Comparison of ENCODE assay signal across 9 cellular contexts in the genomic region with DNA sequence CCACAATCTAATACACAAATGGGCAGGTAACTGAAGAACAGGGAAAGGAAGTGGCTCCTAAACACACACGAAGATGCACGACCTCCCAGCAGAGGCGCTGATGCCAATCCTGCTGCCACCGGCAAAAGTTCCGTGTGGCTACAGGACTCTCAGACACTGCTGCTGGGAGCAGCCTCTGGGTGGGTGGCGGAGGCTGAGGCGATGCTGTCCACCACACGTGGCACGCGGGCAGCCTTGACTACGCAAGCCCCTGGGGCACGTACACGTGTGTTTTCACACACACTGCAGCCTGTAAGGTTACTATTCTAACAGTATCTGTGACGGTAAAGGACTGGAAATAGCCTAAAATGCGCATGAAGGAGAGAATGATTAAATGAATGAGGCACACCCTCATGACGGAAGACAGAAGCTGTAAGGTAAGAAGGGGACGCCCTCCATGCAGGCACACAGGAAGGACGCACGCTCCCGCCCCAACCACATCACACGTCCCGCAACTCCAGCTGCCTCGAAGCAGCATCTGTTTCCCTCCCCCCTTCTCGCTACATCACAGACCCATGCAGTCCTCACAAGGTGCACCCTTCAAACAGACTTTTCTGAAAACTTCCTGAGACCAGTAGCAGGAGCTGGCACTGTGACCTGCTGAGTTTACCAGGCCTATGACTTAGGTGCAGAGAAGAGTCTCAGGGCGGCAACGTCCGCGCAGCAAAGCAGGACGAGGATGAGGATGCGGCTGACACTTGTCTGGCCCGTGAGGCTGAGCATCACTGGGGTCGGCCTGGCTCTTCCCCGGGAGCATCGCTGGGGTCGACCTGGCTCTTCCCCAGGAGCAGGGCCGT. TPM values are rescaled to one million over a fixed set of nuclear protein-coding genes. Genes with fewer than 3 reads are reported as not detected.
DNase-seq lines count a peak whose midpoint lies in the region; ATAC-seq and TF ChIP-seq lines count a peak whose summit lies in the region.
"Had no signal": no experiment of that assay in that cellular context is flagged by ENCODE, and none has a peak within 500 bp of the region (broad histone marks: within the 10 kb centered on the region; RNA-seq: fewer than 3 reads in every experiment).

No MANE protein-coding gene starts in this region.

- no peaks in the 10 kb centered on the region for H3K79me2 ChIP-seq in smooth muscle cell (ENCODE audit: low read depth)
- H3K79me2 ChIP-seq: hepatocyte had no signal

- no peak overlapping the region for H2AFZ ChIP-seq in smooth muscle cell (ENCODE audit: low read depth)
- H2AFZ ChIP-seq: hepatocyte had no signal

- no peak for TF ChIP-seq CTCF in smooth muscle cell (IDR thresholded peaks at IDR 0.05; ENCODE audit: borderline replicate concordance, insufficient read depth, poor library complexity, severe bottlenecking)

- peaks cover 7% of the 10 kb centered on the region for H3F3A ChIP-seq in smooth muscle cell (ENCODE audit: low read depth)

- peak overlapping the region; percentile 16 for H3K4me3 ChIP-seq in CD8-positive, alpha-beta memory T cell (ENCODE audit: low read length)
- H3K4me3 ChIP-seq in smooth muscle cell, result no peak overlapping the region
- H3K4me3 ChIP-seq: hepatocyte had no signal

- H3K4me2 ChIP-seq in smooth muscle cell, result no peak overlapping the region
- H3K4me2 ChIP-seq: hepatocyte had no signal

- H3K27me3 ChIP-seq in CD8-positive, alpha-beta memory T cell (ENCODE audit: insufficient read depth, low read length, poor library complexity, severe bottlenecking), result no peaks in the 10 kb centered on the region
- no peaks in the 10 kb centered on the region for H3K27me3 ChIP-seq in smooth muscle cell (ENCODE audit: low read depth)
- H3K27me3 ChIP-seq: hepatocyte had no signal

- H3K27ac ChIP-seq in CD8-positive, alpha-beta memory T cell (ENCODE audit: low read depth, low read length), result peak overlapping the region; percentile 63
- H3K27ac ChIP-seq in smooth muscle cell (ENCODE audit: low read depth), result no peak overlapping the region
- H3K27ac ChIP-seq: hepatocyte had no signal

- POLR2A ChIA-PET in CD8-positive, alpha-beta memory T cell (lab: Charles Lee), result interaction anchor here (0.6 to 1.3 kb wide), 10 partner anchors 11 to 104 kb away, joined by 3 to 8 read pairs (median 3); a partner anchor contains a TSS
- POLR2A ChIA-PET in activated CD4-positive, alpha-beta memory T cell treated with anti-CD3 and anti-CD28 coated beads, Interleukin-2, amount 10 ng/mL, durations not matched to agents 7 days and 5 days (lab: Charles Lee), result interaction anchor here (0.9 to 3.4 kb wide), 10 partner anchors 9 to 96 kb away, joined by 3 to 21 read pairs (median 6); a partner anchor contains a TSS

- peak; percentile 74 to 96 (median 93) for DNase-seq in CD8-positive, alpha-beta memory T cell
- DNase-seq in activated CD4-positive, alpha-beta memory T cell treated with anti-CD3 and anti-CD28 coated beads, Interleukin-2, amount 10 ng/mL, durations not matched to agents 7 days and 5 days, result peak; percentile 80
- peak; percentile 49 to 75 for DNase-seq in stimulated activated CD4-positive, alpha-beta T cell treated with anti-CD3 and anti-CD28 coated beads, Interleukin-4, amount 100 ng/mL, for 4 hours
- no peak for DNase-seq in epidermal melanocyte (ENCODE audit: insufficient read length, low spot score)
- DNase-seq in smooth muscle cell (lab: John Stamatoyannopoulos, UW; ENCODE audit: unreplicated experiment), result no peak
- no peak for DNase-seq in medulla oblongata (ENCODE audit: extremely low spot score)

- peak overlapping the region; percentile 3 to 87 (median 80) for H3K4me3 Mint-ChIP-seq in CD8-positive, alpha-beta memory T cell
- H3K4me3 Mint-ChIP-seq in activated CD4-positive, alpha-beta memory T cell treated with anti-CD3 and anti-CD28 coated beads, Interleukin-2, amount 10 ng/mL, durations not matched to agents 7 days and 5 days, result peak overlapping the region; percentile 61
- H3K4me3 Mint-ChIP-seq in activated naive CD8-positive, alpha-beta T cell, result peak overlapping the region; percentile 79

- H3K9me3 ChIP-seq in CD8-positive, alpha-beta memory T cell (ENCODE audit: low read length), result no peaks in the 10 kb centered on the region
- no peaks in the 10 kb centered on the region for H3K9me3 ChIP-seq in smooth muscle cell (replicated peaks; ENCODE audit: low read depth)

- H3K9ac ChIP-seq in smooth muscle cell (ENCODE audit: low read depth), result no peak overlapping the region

- no peaks in the 10 kb centered on the region for H3K36me3 ChIP-seq in CD8-positive, alpha-beta memory T cell (ENCODE audit: insufficient read depth, low read length)
- no peaks in the 10 kb centered on the region for H3K36me3 ChIP-seq in smooth muscle cell (ENCODE audit: low read depth)

- H3K27ac Mint-ChIP-seq in CD8-positive, alpha-beta memory T cell, result peak overlapping the region; percentile 87 to 99 (median 98)
- H3K27ac Mint-ChIP-seq in activated CD4-positive, alpha-beta memory T cell treated with anti-CD3 and anti-CD28 coated beads, Interleukin-2, amount 10 ng/mL, durations not matched to agents 7 days and 5 days, result peak overlapping the region; percentile 95
- peak overlapping the region; percentile 88 for H3K27ac Mint-ChIP-seq in activated naive CD8-positive, alpha-beta T cell

- CTCF ChIA-PET in CD8-positive, alpha-beta memory T cell (lab: Charles Lee), result interaction anchor here (0.7 to 2.7 kb wide), 10 partner anchors 8 to 96 kb away, joined by 3 to 16 read pairs (median 4); a partner anchor contains a TSS
- CTCF ChIA-PET in activated CD4-positive, alpha-beta memory T cell treated with anti-CD3 and anti-CD28 coated beads, Interleukin-2, amount 10 ng/mL, durations not matched to agents 7 days and 5 days (lab: Charles Lee), result interaction anchor here (0.6 to 1.6 kb wide), 9 partner anchors 9 to 96 kb away, joined by 3 to 13 read pairs (median 4); a partner anchor contains a TSS

- H3K27me3 Mint-ChIP-seq in CD8-positive, alpha-beta memory T cell, result peaks cover 0 to 1% of the 10 kb centered on the region in 2 donors
- H3K27me3 Mint-ChIP-seq in activated CD4-positive, alpha-beta memory T cell treated with anti-CD3 and anti-CD28 coated beads, Interleukin-2, amount 10 ng/mL, durations not matched to agents 7 days and 5 days, result no peaks in the 10 kb centered on the region
- no peaks in the 10 kb centered on the region for H3K27me3 Mint-ChIP-seq in activated naive CD8-positive, alpha-beta T cell

- peaks cover 35 to 59% (median 49%) of the 10 kb centered on the region in 3 donors for H3K4me1 Mint-ChIP-seq in CD8-positive, alpha-beta memory T cell
- H3K4me1 Mint-ChIP-seq in activated CD4-positive, alpha-beta memory T cell treated with anti-CD3 and anti-CD28 coated beads, Interleukin-2, amount 10 ng/mL, durations not matched to agents 7 days and 5 days, result peaks cover 33% of the 10 kb centered on the region
- peaks cover 66% of the 10 kb centered on the region for H3K4me1 Mint-ChIP-seq in activated naive CD8-positive, alpha-beta T cell (ENCODE audit: low read depth)

- WGBS in smooth muscle cell (ENCODE audit: low lambda C conversion rate), result 89% methylated on average over 34 of the region's 36 CpGs

- peaks cover 10% of the 10 kb centered on the region for H4K20me1 ChIP-seq in smooth muscle cell (ENCODE audit: low read depth)

- peaks cover 79% of the 10 kb centered on the region for H3K4me1 ChIP-seq in CD8-positive, alpha-beta memory T cell (ENCODE audit: insufficient read depth, low read length)
- no peaks in the 10 kb centered on the region for H3K4me1 ChIP-seq in smooth muscle cell (ENCODE audit: low read depth)

- H3K36me3 Mint-ChIP-seq in CD8-positive, alpha-beta memory T cell, result peaks cover 0 to 5% (median 4%) of the 10 kb centered on the region in 3 donors
- no peaks in the 10 kb centered on the region for H3K36me3 Mint-ChIP-seq in activated CD4-positive, alpha-beta memory T cell treated with anti-CD3 and anti-CD28 coated beads, Interleukin-2, amount 10 ng/mL, durations not matched to agents 7 days and 5 days (ENCODE audit: low read depth)
- peaks cover 2% of the 10 kb centered on the region for H3K36me3 Mint-ChIP-seq in activated naive CD8-positive, alpha-beta T cell

- no peaks in the 10 kb centered on the region for H3K9me3 Mint-ChIP-seq in CD8-positive, alpha-beta memory T cell
- H3K9me3 Mint-ChIP-seq in activated CD4-positive, alpha-beta memory T cell treated with anti-CD3 and anti-CD28 coated beads, Interleukin-2, amount 10 ng/mL, durations not matched to agents 7 days and 5 days, result no peaks in the 10 kb centered on the region
- H3K9me3 Mint-ChIP-seq in activated naive CD8-positive, alpha-beta T cell (ENCODE audit: low read depth), result no peaks in the 10 kb centered on the region

- no peak for ATAC-seq in GM18520 (IDR thresholded peaks at IDR 0.05; ENCODE audit: unreplicated experiment)

RNA-seq across cellular contexts. Expression of a gene that starts 28.7 kb away (rescaled TPM):
- 100 to 1,000 TPM; 251 to 259 TPM for total RNA-seq in CD8-positive, alpha-beta memory T cell
- polyA plus RNA-seq in CD8-positive, alpha-beta memory T cell, result 2.7 TPM
- 100 to 1,000 TPM; 181 to 191 TPM for total RNA-seq in activated CD4-positive, alpha-beta memory T cell treated with anti-CD3 and anti-CD28 coated beads, Interleukin-2, amount 10 ng/mL, durations not matched to agents 7 days and 5 days
- total RNA-seq in smooth muscle cell, result 46.6 and 49.4 TPM in 2 replicates
- 48.4 and 49.3 TPM in 2 replicates for polyA plus RNA-seq in smooth muscle cell

Comparison
In these comparisons a context has a peak if more than half of its experiments do, and no peak if none do; other contexts are left out.
1. DNase-seq: peak in CD8-positive, alpha-beta memory T cell (5 of 5), activated CD4-positive, alpha-beta memory T cell treated with anti-CD3 and anti-CD28 coated beads, Interleukin-2, amount 10 ng/mL, durations not matched to agents 7 days and 5 days (single experiment) and stimulated activated CD4-positive, alpha-beta T cell treated with anti-CD3 and anti-CD28 coated beads, Interleukin-4, amount 100 ng/mL, for 4 hours (2 of 2); none in epidermal melanocyte (single experiment), smooth muscle cell (single experiment) and medulla oblongata (single experiment).
2. Peak in every context shown above with its lines, with median percentiles within 50 percentile points of each other: H3K27ac Mint-ChIP-seq and H3K4me3 Mint-ChIP-seq.